9 cellular contexts compared by ENCODE assay signal in genomic region chr16:21656795-21657768, GRCh38. TPM values are rescaled to one million over a fixed set of nuclear protein-coding genes. Genes with fewer than 3 reads are reported as not detected.
A peak's percentile ranks its signal among the peaks of the same experiment; 100 is the strongest.
DNase-seq lines count a peak whose midpoint lies in the region; ATAC-seq and TF ChIP-seq lines count a peak whose summit lies in the region.
"Had no signal": no experiment of that assay in that cellular context is flagged by ENCODE, and none has a peak within 500 bp of the region (broad histone marks: within the 10 kb centered on the region; RNA-seq: fewer than 3 reads in every experiment).

No MANE protein-coding gene starts in this region.

- no peak overlapping the region for H3K4me2 ChIP-seq in HCT116 (ENCODE audit: low read length)

- BruUV-seq in HCT116 (replicated peaks; lab: Mats Ljungman, UMichigan), result no TSS peak

- no peak for TF ChIP-seq POLR2A in HCT116 (IDR thresholded peaks at IDR 0.05; ENCODE audit: borderline replicate concordance, extremely low read depth, insufficient read depth, insufficient read length)
- no peak for TF ChIP-seq POLR2A in stomach (IDR thresholded peaks at IDR 0.05)

- TF ChIP-seq RAD21 in HCT116 (IDR thresholded peaks at IDR 0.05; ENCODE audit: low read depth), result peak; percentile 59

- H2AFZ ChIP-seq in HCT116 (ENCODE audit: low read depth, low read length, poor library complexity, severe bottlenecking), result no peak overlapping the region

- H3K27ac ChIP-seq in HCT116 (ENCODE audit: low read depth, low read length), result no peak overlapping the region
- H3K27ac ChIP-seq in stomach, result peak overlapping the region in 1 of 5 donors; percentile 20
- H3K27ac ChIP-seq: epithelial cell of prostate had no signal

- H4K20me1 ChIP-seq in HCT116 (ENCODE audit: insufficient read depth), result no peaks in the 10 kb centered on the region

- H3K9me3 ChIP-seq in HCT116 (ENCODE audit: control insufficient read depth in 1 of 2, insufficient read depth in 1 of 2, low read depth in 1 of 2, low read length in 2 of 2), result no peaks in the 10 kb centered on the region
- H3K9me3 ChIP-seq in stomach, result no peaks in the 10 kb centered on the region

- no peak for TF ChIP-seq EP300 in stomach (IDR thresholded peaks at IDR 0.05)

- POLR2A ChIA-PET in HCT116 (lab: Charles Lee), result no interaction called here

- DNase-seq in SHP77 (lab: John Stamatoyannopoulos, UW) (peak; percentile 2 to 6), SHP77 treated with DMSO at 0.1 percent for 48 hours (lab: John Stamatoyannopoulos, UW) (no peak), HCT116 (ENCODE audit: low read depth, low spot score) (peak; percentile 6), NOMO-1 (lab: John Stamatoyannopoulos, UW; ENCODE audit: unreplicated experiment in 2 of 2) (peak; percentile 76 to 90), amniotic stem cell (lab: John Stamatoyannopoulos, UW) (peak; percentile 26), iPS-NIHi11 (ENCODE audit: low spot score) (peak; percentile 78), stomach (no peak)

- H3K27me3 ChIP-seq in HCT116 (ENCODE audit: insufficient read depth, low read length) (no peaks in the 10 kb centered on the region), stomach (no peaks in the 10 kb centered on the region)

- CTCF ChIA-PET in HCT116 (lab: Charles Lee), result interaction anchor here (0.7 to 1.4 kb wide), 6 partner anchors 9 to 531 kb away, joined by 3 to 7 read pairs (median 4); no protein-coding TSS in a partner anchor

- no peaks in the 10 kb centered on the region for H3K4me1 ChIP-seq in HCT116 (ENCODE audit: control insufficient read depth in 1 of 2, insufficient read depth in 2 of 2, low read length in 2 of 2)
- peaks cover 0 to 29% (median 8%) of the 10 kb centered on the region in 4 donors for H3K4me1 ChIP-seq in stomach

- no peak overlapping the region for H3K9ac ChIP-seq in HCT116 (ENCODE audit: low read length)

- 10 to 16% (median 13%) methylated on average over 4 of the region's 4 CpGs for WGBS in stomach, 5 donors

- no peaks in the 10 kb centered on the region for H3K9me2 ChIP-seq in HCT116 (ENCODE audit: insufficient read depth)

- TF ChIP-seq CTCF in HCT116 (IDR thresholded peaks at IDR 0.05 in 2 of 3, conservative IDR thresholded peaks at IDR 0.05 in 1 of 3; ENCODE audit: borderline replicate concordance in 1 of 3, insufficient read depth in 1 of 3, low read depth in 2 of 3, low read length in 2 of 3), result peak; percentile 39 to 71 (median 57); a peak in 5 of 6 replicates
- peak in 5 of 7 experiments; percentile 50 to 78 (median 69) for TF ChIP-seq CTCF in stomach (IDR thresholded peaks at IDR 0.05)

- H3K4me3 ChIP-seq in HCT116 (replicated peaks in 1 of 2; ENCODE audit: low read depth in 1 of 2, low read length in 2 of 2) (no peak overlapping the region), stomach (no peak overlapping the region)

- intact Hi-C loops in HCT116 (cut with micrococcal nuclease), result loop anchor here (10.0 kb wide), 2 partner anchors 148 to 528 kb away; no protein-coding TSS in a partner anchor
- intact Hi-C loops in stomach (cut with DNase I; ENCODE audit: low total_unique reads), result no loop called here

- ATAC-seq in HCT116 (no peak), HG03565 (IDR thresholded peaks at IDR 0.05; ENCODE audit: unreplicated experiment) (no peak)

- H3K36me3 ChIP-seq in HCT116 (ENCODE audit: control insufficient read depth in 1 of 2, insufficient read depth in 2 of 2, low read length in 2 of 2) (no peaks in the 10 kb centered on the region), stomach (peaks cover 0 to 20% (median 17%) of the 10 kb centered on the region in 4 donors)

- RAD21 ChIA-PET in HCT116 (lab: Charles Lee; ENCODE audit: low non-redundant PET in 1 of 2, low total read pairs in 2 of 2, uncharacterized antibody in 2 of 2, unreplicated experiment in 2 of 2), result no interaction called here

- no peaks in the 10 kb centered on the region for H3K79me2 ChIP-seq in HCT116 (ENCODE audit: insufficient read depth, low read length)

TF ChIP-seq in HCT116, 20 proteins besides CTCF, POLR2A, EP300 and RAD21:
- TF ChIP-seq YY1 (IDR thresholded peaks at IDR 0.05; ENCODE audit: extremely low read depth, insufficient replicate concordance, low read depth, low read length) (no peak), ZFX (IDR thresholded peaks at IDR 0.05) (no peak), SRF (IDR thresholded peaks at IDR 0.05; ENCODE audit: low read depth) (no peak), ZNF274 (IDR thresholded peaks at IDR 0.05; ENCODE audit: low read depth, low read length) (no peak), SP1 (IDR thresholded peaks at IDR 0.05; ENCODE audit: low read depth) (no peak), TCF7L2 (IDR thresholded peaks at IDR 0.05; ENCODE audit: borderline replicate concordance, extremely low read depth, insufficient read depth, insufficient read length) (no peak), MAX (IDR thresholded peaks at IDR 0.05) (no peak)
TF ChIP-seq in HCT116: peak in this region for 0.

RNA-seq across cellular contexts. Expression of gene IGSF6, which starts 4.7 kb away (rescaled TPM):
- total RNA-seq in HCT116 (2021; ENCODE audit: unreplicated experiment), result not detected
- polyA plus RNA-seq in HCT116 (2012), result 0.07 and 0.09 TPM in 2 replicates
- total RNA-seq in stomach, result 1 to 10 TPM in 2 of 5 donors, not detected in 3; 1.8 to 4.1 TPM
- 1 to 10 TPM in 2 of 3 donors, under 1 TPM in 1; 0.73 to 2.2 (median 1.7) TPM for polyA plus RNA-seq in stomach

RNA-seq across cellular contexts. Expression of gene OTOA, which starts 6.7 kb away (rescaled TPM):
- total RNA-seq in HCT116 (2021; ENCODE audit: unreplicated experiment) (not detected), stomach (under 1 TPM in 1 of 5 donors, not detected in 4; 0.55 TPM)
- polyA plus RNA-seq in HCT116 (2012), result 0.04 TPM in 1 of 2 replicates, not detected in the other
- polyA plus RNA-seq in stomach, result under 1 TPM in 1 of 3 donors, not detected in 2; 0.44 TPM

RNA-seq across cellular contexts. Expression of gene METTL9, which starts 57.7 kb away (rescaled TPM):
- total RNA-seq in HCT116 (2021; ENCODE audit: unreplicated experiment) (41.4 TPM), stomach (100 to 1,000 TPM in 3 of 5 donors, 10 to 100 TPM in 2; 82.1 to 879 (median 188) TPM)
- 12.2 and 16.5 TPM in 2 replicates for polyA plus RNA-seq in HCT116 (2012)
- polyA plus RNA-seq in stomach, result 10 to 100 TPM; 34.4 to 76.8 (median 63.4) TPM

Comparison
In these comparisons a context has a peak if more than half of its experiments do, and no peak if none do; other contexts are left out.
1. DNase-seq: peak in SHP77 (2 of 2), HCT116 (single experiment), NOMO-1 (2 of 2), amniotic stem cell (single experiment) and iPS-NIHi11 (single experiment); none in SHP77 treated with DMSO at 0.1 percent for 48 hours (single experiment) and stomach (single experiment).